22 cellular contexts compared by ENCODE assay signal in the genomic region with DNA sequence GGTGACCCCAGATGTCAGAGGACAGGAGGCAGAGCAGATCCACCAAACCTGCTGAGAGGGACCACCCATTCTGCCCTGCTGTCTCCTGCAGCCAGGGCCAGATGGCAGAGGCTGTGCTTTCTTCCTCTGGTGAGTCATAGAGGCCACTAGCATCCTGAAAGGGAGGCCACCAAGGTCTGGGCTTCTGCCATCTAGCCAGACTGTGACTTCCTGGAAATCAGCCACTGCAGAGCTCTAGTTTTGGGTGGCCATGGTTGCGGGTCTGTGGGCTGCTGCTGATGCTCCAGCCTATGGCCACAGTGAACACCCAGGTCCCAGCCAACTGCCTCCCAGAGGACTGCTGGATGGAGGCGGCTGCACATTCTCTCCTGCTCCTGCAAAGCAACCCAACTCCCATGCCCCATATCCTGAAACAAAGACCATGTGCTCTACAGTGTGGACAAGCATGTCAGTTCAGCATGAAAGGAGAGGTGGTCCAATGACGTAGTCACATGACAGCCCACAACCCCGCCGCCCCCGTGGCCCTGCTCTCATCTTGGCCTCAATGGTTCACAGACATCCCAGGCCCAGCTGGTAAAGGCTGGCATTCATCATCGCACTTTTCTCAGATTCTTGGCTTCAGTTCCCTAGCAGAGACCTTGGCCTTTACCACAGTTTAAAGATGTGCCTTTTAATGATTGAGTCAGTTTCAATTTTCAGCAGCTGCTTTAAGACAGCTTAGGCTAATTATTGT.
"Had no signal": no experiment of that assay in that cellular context is flagged by ENCODE, and none has a peak within 500 bp of the region (broad histone marks: within the 10 kb centered on the region; RNA-seq: fewer than 3 reads in every experiment).

No MANE protein-coding gene starts in this region.

- H3K9me3 Mint-ChIP-seq: activated B cell treated with CpG ODN at 0.5 μM for 24 hours; activated naive CD8-positive, alpha-beta T cell treated with anti-CD3 and anti-CD28 coated beads, Interleukin-2, amount 10 ng/mL, durations not matched to agents 7 days and 5 days had no signal

- H3K27me3 ChIP-seq: body of pancreas, hepatocyte, tibial artery, vagina had no signal

- H3K4me2 ChIP-seq: hepatocyte had no signal

- H3K4me3 ChIP-seq: body of pancreas, hepatocyte, lung, tibial artery, vagina had no signal

- H3K36me3 Mint-ChIP-seq: activated naive CD8-positive, alpha-beta T cell treated with anti-CD3 and anti-CD28 coated beads, Interleukin-2, amount 10 ng/mL, durations not matched to agents 7 days and 5 days; mesothelial cell of epicardium had no signal

- H3K9me3 ChIP-seq: body of pancreas, tibial artery, vagina had no signal

- H3K4me1 ChIP-seq: body of pancreas, tibial artery had no signal

- DNase-seq: activated B cell treated with CpG ODN at 0.5 μM for 24 hours; activated CD4-positive, alpha-beta memory T cell treated with anti-CD3 and anti-CD28 coated beads, Interleukin-2, amount 10 ng/mL, durations not matched to agents 7 days and 5 days; activated CD4-positive, alpha-beta T cell treated with anti-CD3 and anti-CD28 coated beads for 4 hours; activated naive CD4-positive, alpha-beta T cell; activated naive CD8-positive, alpha-beta T cell treated with anti-CD3 and anti-CD28 coated beads, Interleukin-2, amount 10 ng/mL, durations not matched to agents 7 days and 5 days; activated T-cell treated with anti-CD3 and anti-CD28 coated beads, Interleukin-2, amount 50 U/mL, for 1 hour; body of pancreas; effector memory CD8-positive, alpha-beta T cell; foreskin fibroblast; nucleus accumbens; posterior cingulate gyrus; stimulated activated CD4-positive, alpha-beta T cell treated with anti-CD3 and anti-CD28 coated beads, Interleukin-2, amount 100 ng/mL, for 24 hours; stimulated activated naive CD8-positive, alpha-beta T cell treated with anti-CD3 and anti-CD28 coated beads, Interleukin-15, Interleukin-2, amounts not matched to agents 100 U/mL and 50 U/mL, for 24 hours; substantia nigra; tibial artery had no signal

- ATAC-seq: activated T-helper 17 cell treated with anti-CD3 and anti-CD28 coated beads, Interleukin-2, amount 50 U/mL, for 72 hours; body of pancreas; effector memory CD8-positive, alpha-beta T cell; stimulated activated naive CD8-positive, alpha-beta T cell treated with anti-CD3 and anti-CD28 coated beads, Interleukin-15, Interleukin-2, amounts not matched to agents 100 U/mL and 50 U/mL, for 24 hours had no signal

- H3K79me2 ChIP-seq: hepatocyte had no signal

- H3K4me3 Mint-ChIP-seq: activated B cell treated with CpG ODN at 0.5 μM for 24 hours; activated CD4-positive, alpha-beta memory T cell treated with anti-CD3 and anti-CD28 coated beads, Interleukin-2, amount 10 ng/mL, durations not matched to agents 7 days and 5 days; activated naive CD8-positive, alpha-beta T cell treated with anti-CD3 and anti-CD28 coated beads, Interleukin-2, amount 10 ng/mL, durations not matched to agents 7 days and 5 days; activated T-helper 17 cell treated with anti-CD3 and anti-CD28 coated beads, Interleukin-2, amount 50 U/mL, for 72 hours; effector memory CD8-positive, alpha-beta T cell; mesothelial cell of epicardium; nephron had no signal

- H3K4me1 Mint-ChIP-seq: activated B cell treated with CpG ODN at 0.5 μM for 24 hours; activated CD4-positive, alpha-beta memory T cell treated with anti-CD3 and anti-CD28 coated beads, Interleukin-2, amount 10 ng/mL, durations not matched to agents 7 days and 5 days; activated naive CD8-positive, alpha-beta T cell treated with anti-CD3 and anti-CD28 coated beads, Interleukin-2, amount 10 ng/mL, durations not matched to agents 7 days and 5 days; activated T-helper 17 cell treated with anti-CD3 and anti-CD28 coated beads, Interleukin-2, amount 50 U/mL, for 72 hours had no signal

- H2AFZ ChIP-seq: hepatocyte had no signal

- H3K27me3 Mint-ChIP-seq: activated B cell treated with CpG ODN at 0.5 μM for 24 hours; activated CD4-positive, alpha-beta memory T cell treated with anti-CD3 and anti-CD28 coated beads, Interleukin-2, amount 10 ng/mL, durations not matched to agents 7 days and 5 days; activated naive CD8-positive, alpha-beta T cell treated with anti-CD3 and anti-CD28 coated beads, Interleukin-2, amount 10 ng/mL, durations not matched to agents 7 days and 5 days had no signal

- H3K27ac Mint-ChIP-seq: activated B cell treated with CpG ODN at 0.5 μM for 24 hours; activated CD4-positive, alpha-beta memory T cell treated with anti-CD3 and anti-CD28 coated beads, Interleukin-2, amount 10 ng/mL, durations not matched to agents 7 days and 5 days; activated naive CD8-positive, alpha-beta T cell treated with anti-CD3 and anti-CD28 coated beads, Interleukin-2, amount 10 ng/mL, durations not matched to agents 7 days and 5 days; activated T-helper 17 cell treated with anti-CD3 and anti-CD28 coated beads, Interleukin-2, amount 50 U/mL, for 72 hours; effector memory CD8-positive, alpha-beta T cell; mesothelial cell of epicardium had no signal

- H3K27ac ChIP-seq: body of pancreas, hepatocyte, tibial artery, vagina had no signal

- H3K36me3 ChIP-seq: tibial artery, vagina had no signal

- FAIRE-seq: islet of Langerhans had no signal
